In genomic region chr10:77553311-77553710, GRCh38 we compare ENCODE assay signal across 23 cellular contexts.
DNase-seq lines count a peak whose midpoint lies in the region; ATAC-seq and TF ChIP-seq lines count a peak whose summit lies in the region.
"Had no signal": no experiment of that assay in that cellular context is flagged by ENCODE, and none has a peak within 500 bp of the region (broad histone marks: within the 10 kb centered on the region; RNA-seq: fewer than 3 reads in every experiment).

No MANE protein-coding gene starts in this region.

- H3K4me2 ChIP-seq in BLaER1, result peak overlapping the region; percentile 39; the same call in 1 of the 2 replicates
- H3K4me2 ChIP-seq: neural progenitor cell had no signal

- H3K36me3 ChIP-seq in BLaER1 (no peaks in the 10 kb centered on the region), skeletal muscle tissue (ENCODE audit: control insufficient read depth in 3 of 3, insufficient read depth in 3 of 3, low read length in 3 of 3) (no peaks in the 10 kb centered on the region), brain microvascular endothelial cell (replicated peaks) (no peaks in the 10 kb centered on the region)
- H3K36me3 ChIP-seq: neural progenitor cell had no signal

- H3K9ac ChIP-seq in BLaER1, result no peak overlapping the region
- no peak overlapping the region for H3K9ac ChIP-seq in skeletal muscle tissue (ENCODE audit: low read depth in 1 of 3, low read length in 3 of 3)
- H3K9ac ChIP-seq: neural progenitor cell had no signal

- H3K27ac ChIP-seq in BLaER1 (no peak overlapping the region), skeletal muscle tissue (ENCODE audit: low read depth, low read length) (peak overlapping the region; percentile 58), brain microvascular endothelial cell (no peak overlapping the region)
- H3K27ac ChIP-seq: neural progenitor cell, RWPE1 had no signal

- H4K20me1 ChIP-seq in BLaER1, result no peaks in the 10 kb centered on the region

- in situ Hi-C loops in brain microvascular endothelial cell (cut with HindIII; ENCODE audit: low pct_ligation_motif_present, low sequenced_read_pairs), result no loop called here

- ATAC-seq in GM21367 (IDR thresholded peaks at IDR 0.05; ENCODE audit: unreplicated experiment), result no peak
- ATAC-seq: activated CD8-positive, alpha-beta T cell treated with anti-CD3 and anti-CD28 coated beads for 36 hours; GM12878 had no signal

- peaks cover 45% of the 10 kb centered on the region for H3K4me1 ChIP-seq in BLaER1
- H3K4me1 ChIP-seq in skeletal muscle tissue (ENCODE audit: control insufficient read depth in 3 of 3, insufficient read depth in 3 of 3, low read length in 3 of 3), result peaks cover 19 to 69% (median 30%) of the 10 kb centered on the region in 3 donors

- H3K27me3 ChIP-seq in BLaER1 (no peaks in the 10 kb centered on the region), skeletal muscle tissue (ENCODE audit: control insufficient read depth in 3 of 3, insufficient read depth in 3 of 3, low read length in 3 of 3) (no peaks in the 10 kb centered on the region), brain microvascular endothelial cell (replicated peaks) (no peaks in the 10 kb centered on the region)
- H3K27me3 ChIP-seq: neural progenitor cell had no signal

- no peaks in the 10 kb centered on the region for H3K9me3 ChIP-seq in BLaER1
- H3K9me3 ChIP-seq in skeletal muscle tissue (ENCODE audit: control insufficient read depth in 3 of 3, low read length in 3 of 3), result no peaks in the 10 kb centered on the region

- H3K4me3 ChIP-seq in BLaER1, result no peak overlapping the region
- H3K4me3 ChIP-seq in skeletal muscle tissue (ENCODE audit: low read length in 3 of 3), result no peak overlapping the region
- no peak overlapping the region for H3K4me3 ChIP-seq in brain microvascular endothelial cell (ENCODE audit: low read depth, low read length)
- H3K4me3 ChIP-seq: GM12878, neural progenitor cell had no signal

- TF ChIP-seq CTCF in brain microvascular endothelial cell (IDR thresholded peaks at IDR 0.05; ENCODE audit: low read depth, low read length, missing control alignments), result no peak

- peak; percentile 72 for DNase-seq in NCI-H69 (lab: John Stamatoyannopoulos, UW)
- peak; percentile 25 for DNase-seq in iPS-NIHi11 (ENCODE audit: low spot score)
- DNase-seq in T-helper 2 cell, result no peak
- no peak for DNase-seq in brain microvascular endothelial cell
- DNase-seq: activated B cell treated with CpG ODN at 0.5 μM for 24 hours; activated CD8-positive, alpha-beta T cell treated with anti-CD3 and anti-CD28 coated beads for 36 hours; activated naive CD4-positive, alpha-beta T cell; activated T-cell treated with anti-CD3 and anti-CD28 coated beads, Interleukin-2, amount 50 U/mL, for 1 hour; amniotic stem cell; CD4-positive, alpha-beta memory T cell; DMS79; KBM-7; MV-4-11; NCI-H2029; stimulated activated CD4-positive, alpha-beta T cell treated with anti-CD3 and anti-CD28 coated beads, Interleukin-12 subunit alpha, Interleukin-12 subunit beta, amount 100 ng/mL, for 4 hours; stimulated activated CD8-positive, alpha-beta memory T cell treated with anti-CD3 and anti-CD28 coated beads, Interleukin-4, amount 100 ng/mL, for 48 hours; T-helper 9 cell had no signal

Comparison
In these comparisons a context has a peak if more than half of its experiments do, and no peak if none do; other contexts are left out.
1. DNase-seq: peak in NCI-H69 (single experiment) and iPS-NIHi11 (single experiment); none in T-helper 2 cell (0 of 5) and brain microvascular endothelial cell (single experiment).